1 cellular context compared by ENCODE assay signal in the genomic region with DNA sequence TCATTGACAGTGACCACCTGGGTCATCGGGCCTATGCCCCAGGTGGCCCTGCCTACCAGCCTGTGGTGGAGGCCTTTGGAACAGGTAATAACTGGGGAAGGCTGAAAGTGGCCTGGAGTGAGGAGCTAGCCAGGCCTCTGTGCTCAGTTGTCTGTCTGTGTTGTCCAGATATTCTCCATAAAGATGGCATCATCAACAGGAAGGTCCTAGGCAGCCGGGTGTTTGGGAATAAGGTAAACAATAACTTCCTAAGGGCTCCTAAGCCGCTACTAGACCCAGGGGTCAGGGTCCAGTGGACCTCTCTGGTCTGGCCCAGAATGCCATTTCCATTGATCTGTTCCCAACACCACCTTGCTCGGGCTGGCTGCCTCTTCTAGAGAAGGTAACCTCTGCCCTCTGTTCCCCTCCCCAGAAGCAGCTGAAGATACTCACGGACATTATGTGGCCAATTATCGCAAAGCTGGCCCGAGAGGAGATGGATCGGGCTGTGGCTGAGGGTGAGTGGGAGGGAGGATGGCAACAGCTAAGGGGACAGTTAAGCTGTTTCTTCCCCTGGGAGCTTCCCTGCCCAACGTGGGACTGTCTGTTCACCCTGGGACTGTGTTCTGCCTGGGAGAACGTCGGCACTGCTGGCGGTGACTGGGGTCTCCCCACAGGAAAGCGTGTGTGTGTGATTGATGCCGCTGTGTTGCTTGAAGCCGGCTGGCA.
TF ChIP-seq lines count a peak whose summit lies in the region.

No MANE protein-coding gene starts in this region.

TF ChIP-seq in HepG2, 621 proteins besides CTCF, POLR2A, EP300 and RAD21 (continued from another document and continues in another):
- TF ChIP-seq IRF9 (CRISPR knock-in tag; IDR thresholded peaks at IDR 0.05; ENCODE audit: borderline replicate concordance) (no peak), ZNF180 (CRISPR knock-in tag; IDR thresholded peaks at IDR 0.05; ENCODE audit: borderline replicate concordance, low read depth) (no peak), ZNF333 (CRISPR knock-in tag; IDR thresholded peaks at IDR 0.05; ENCODE audit: borderline replicate concordance) (no peak; the same call in 1 of the 2 replicates), BCL6 (CRISPR knock-in tag; IDR thresholded peaks at IDR 0.05) (peak; percentile 58; the same call in 1 of the 2 replicates), ZMYM3 (CRISPR knock-in tag; IDR thresholded peaks at IDR 0.05) (0 out of 2 replicates have a peak, but pooled peaks have one; percentile 26), ZGPAT (CRISPR knock-in tag; IDR thresholded peaks at IDR 0.05) (peak; percentile 84), MBNL3 (CRISPR knock-in tag; conservative IDR thresholded peaks at IDR 0.05) (no peak), ZSCAN5A (CRISPR knock-in tag; IDR thresholded peaks at IDR 0.05; ENCODE audit: borderline replicate concordance) (no peak), HHEX (CRISPR knock-in tag; IDR thresholded peaks at IDR 0.05) (no peak), ZNF562 (CRISPR knock-in tag; IDR thresholded peaks at IDR 0.05; ENCODE audit: borderline replicate concordance) (no peak), SATB2 (CRISPR knock-in tag; IDR thresholded peaks at IDR 0.05) (no peak), GRHL1 (CRISPR knock-in tag; conservative IDR thresholded peaks at IDR 0.05) (no peak), MTA3 (CRISPR knock-in tag; IDR thresholded peaks at IDR 0.05) (no peak), ZFAT (CRISPR knock-in tag; conservative IDR thresholded peaks at IDR 0.05) (no peak), FLYWCH1 (CRISPR knock-in tag; IDR thresholded peaks at IDR 0.05) (no peak), ZNF775 (CRISPR knock-in tag; IDR thresholded peaks at IDR 0.05; ENCODE audit: borderline replicate concordance) (no peak), ZNF839 (CRISPR knock-in tag; IDR thresholded peaks at IDR 0.05; ENCODE audit: borderline replicate concordance) (peak; percentile 60; the same call in 1 of the 2 replicates), ZNF7 (CRISPR knock-in tag; IDR thresholded peaks at IDR 0.05) (no peak), FOXP1 (IDR thresholded peaks at IDR 0.05) (0 out of 2 replicates have a peak, but pooled peaks have one; percentile 30), FOXP1 (CRISPR knock-in tag; IDR thresholded peaks at IDR 0.05) (peak; percentile 78), HNF4A (CRISPR knock-in tag; IDR thresholded peaks at IDR 0.05) (peak; percentile 96), ZNF576 (CRISPR knock-in tag; IDR thresholded peaks at IDR 0.05) (no peak), POLR2G (IDR thresholded peaks at IDR 0.05; ENCODE audit: low read depth, low read length) (peak; percentile 54), HMGA1 (CRISPR knock-in tag; conservative IDR thresholded peaks at IDR 0.05) (no peak), HDAC1 (CRISPR knock-in tag; IDR thresholded peaks at IDR 0.05) (peak; percentile 74), ZSCAN29 (CRISPR knock-in tag; conservative IDR thresholded peaks at IDR 0.05) (no peak), ZSCAN12 (CRISPR knock-in tag; IDR thresholded peaks at IDR 0.05) (no peak; the same call in 1 of the 2 replicates), ESRRA (CRISPR knock-in tag; IDR thresholded peaks at IDR 0.05; ENCODE audit: low read depth) (no peak; the same call in 1 of the 2 replicates), ZNF570 (CRISPR knock-in tag; IDR thresholded peaks at IDR 0.05; ENCODE audit: borderline replicate concordance) (no peak)
- TF ChIP-seq, protein P1, sequence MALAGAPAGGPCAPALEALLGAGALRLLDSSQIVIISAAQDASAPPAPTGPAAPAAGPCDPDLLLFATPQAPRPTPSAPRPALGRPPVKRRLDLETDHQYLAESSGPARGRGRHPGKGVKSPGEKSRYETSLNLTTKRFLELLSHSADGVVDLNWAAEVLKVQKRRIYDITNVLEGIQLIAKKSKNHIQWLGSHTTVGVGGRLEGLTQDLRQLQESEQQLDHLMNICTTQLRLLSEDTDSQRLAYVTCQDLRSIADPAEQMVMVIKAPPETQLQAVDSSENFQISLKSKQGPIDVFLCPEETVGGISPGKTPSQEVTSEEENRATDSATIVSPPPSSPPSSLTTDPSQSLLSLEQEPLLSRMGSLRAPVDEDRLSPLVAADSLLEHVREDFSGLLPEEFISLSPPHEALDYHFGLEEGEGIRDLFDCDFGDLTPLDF (CRISPR knock-in tag; IDR thresholded peaks at IDR 0.05) = no peak
- TF ChIP-seq, protein P2, sequence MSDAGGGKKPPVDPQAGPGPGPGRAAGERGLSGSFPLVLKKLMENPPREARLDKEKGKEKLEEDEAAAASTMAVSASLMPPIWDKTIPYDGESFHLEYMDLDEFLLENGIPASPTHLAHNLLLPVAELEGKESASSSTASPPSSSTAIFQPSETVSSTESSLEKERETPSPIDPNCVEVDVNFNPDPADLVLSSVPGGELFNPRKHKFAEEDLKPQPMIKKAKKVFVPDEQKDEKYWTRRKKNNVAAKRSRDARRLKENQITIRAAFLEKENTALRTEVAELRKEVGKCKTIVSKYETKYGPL (CRISPR knock-in tag; IDR thresholded peaks at IDR 0.05) = no peak
- TF ChIP-seq, protein P3, sequence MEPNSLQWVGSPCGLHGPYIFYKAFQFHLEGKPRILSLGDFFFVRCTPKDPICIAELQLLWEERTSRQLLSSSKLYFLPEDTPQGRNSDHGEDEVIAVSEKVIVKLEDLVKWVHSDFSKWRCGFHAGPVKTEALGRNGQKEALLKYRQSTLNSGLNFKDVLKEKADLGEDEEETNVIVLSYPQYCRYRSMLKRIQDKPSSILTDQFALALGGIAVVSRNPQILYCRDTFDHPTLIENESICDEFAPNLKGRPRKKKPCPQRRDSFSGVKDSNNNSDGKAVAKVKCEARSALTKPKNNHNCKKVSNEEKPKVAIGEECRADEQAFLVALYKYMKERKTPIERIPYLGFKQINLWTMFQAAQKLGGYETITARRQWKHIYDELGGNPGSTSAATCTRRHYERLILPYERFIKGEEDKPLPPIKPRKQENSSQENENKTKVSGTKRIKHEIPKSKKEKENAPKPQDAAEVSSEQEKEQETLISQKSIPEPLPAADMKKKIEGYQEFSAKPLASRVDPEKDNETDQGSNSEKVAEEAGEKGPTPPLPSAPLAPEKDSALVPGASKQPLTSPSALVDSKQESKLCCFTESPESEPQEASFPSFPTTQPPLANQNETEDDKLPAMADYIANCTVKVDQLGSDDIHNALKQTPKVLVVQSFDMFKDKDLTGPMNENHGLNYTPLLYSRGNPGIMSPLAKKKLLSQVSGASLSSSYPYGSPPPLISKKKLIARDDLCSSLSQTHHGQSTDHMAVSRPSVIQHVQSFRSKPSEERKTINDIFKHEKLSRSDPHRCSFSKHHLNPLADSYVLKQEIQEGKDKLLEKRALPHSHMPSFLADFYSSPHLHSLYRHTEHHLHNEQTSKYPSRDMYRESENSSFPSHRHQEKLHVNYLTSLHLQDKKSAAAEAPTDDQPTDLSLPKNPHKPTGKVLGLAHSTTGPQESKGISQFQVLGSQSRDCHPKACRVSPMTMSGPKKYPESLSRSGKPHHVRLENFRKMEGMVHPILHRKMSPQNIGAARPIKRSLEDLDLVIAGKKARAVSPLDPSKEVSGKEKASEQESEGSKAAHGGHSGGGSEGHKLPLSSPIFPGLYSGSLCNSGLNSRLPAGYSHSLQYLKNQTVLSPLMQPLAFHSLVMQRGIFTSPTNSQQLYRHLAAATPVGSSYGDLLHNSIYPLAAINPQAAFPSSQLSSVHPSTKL (CRISPR knock-in tag; IDR thresholded peaks at IDR 0.05) = peak; percentile 91
- TF ChIP-seq, protein P4, sequence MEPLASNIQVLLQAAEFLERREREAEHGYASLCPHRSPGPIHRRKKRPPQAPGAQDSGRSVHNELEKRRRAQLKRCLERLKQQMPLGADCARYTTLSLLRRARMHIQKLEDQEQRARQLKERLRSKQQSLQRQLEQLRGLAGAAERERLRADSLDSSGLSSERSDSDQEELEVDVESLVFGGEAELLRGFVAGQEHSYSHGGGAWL (CRISPR knock-in tag; IDR thresholded peaks at IDR 0.05) = no peak
- TF ChIP-seq, protein P5, sequence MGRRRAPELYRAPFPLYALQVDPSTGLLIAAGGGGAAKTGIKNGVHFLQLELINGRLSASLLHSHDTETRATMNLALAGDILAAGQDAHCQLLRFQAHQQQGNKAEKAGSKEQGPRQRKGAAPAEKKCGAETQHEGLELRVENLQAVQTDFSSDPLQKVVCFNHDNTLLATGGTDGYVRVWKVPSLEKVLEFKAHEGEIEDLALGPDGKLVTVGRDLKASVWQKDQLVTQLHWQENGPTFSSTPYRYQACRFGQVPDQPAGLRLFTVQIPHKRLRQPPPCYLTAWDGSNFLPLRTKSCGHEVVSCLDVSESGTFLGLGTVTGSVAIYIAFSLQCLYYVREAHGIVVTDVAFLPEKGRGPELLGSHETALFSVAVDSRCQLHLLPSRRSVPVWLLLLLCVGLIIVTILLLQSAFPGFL (CRISPR knock-in tag; IDR thresholded peaks at IDR 0.05) = no peak
- TF ChIP-seq, protein P6, sequence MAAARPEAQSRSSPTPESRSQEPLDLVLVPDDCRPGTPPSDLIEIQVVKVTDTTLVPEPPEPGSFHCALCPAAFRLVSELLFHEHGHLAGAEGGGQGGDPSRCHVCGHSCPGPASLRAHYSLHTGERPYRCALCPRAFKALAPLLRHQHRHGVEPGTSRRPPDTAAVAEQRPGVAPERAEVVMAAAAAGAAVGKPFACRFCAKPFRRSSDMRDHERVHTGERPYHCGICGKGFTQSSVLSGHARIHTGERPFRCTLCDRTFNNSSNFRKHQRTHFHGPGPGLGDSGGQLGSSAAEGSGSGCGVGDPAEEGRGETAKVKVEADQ (CRISPR knock-in tag; IDR thresholded peaks at IDR 0.05; ENCODE audit: borderline replicate concordance) = 0 out of 2 replicates have a peak, but pooled peaks have one; percentile 62
- TF ChIP-seq, protein P7, sequence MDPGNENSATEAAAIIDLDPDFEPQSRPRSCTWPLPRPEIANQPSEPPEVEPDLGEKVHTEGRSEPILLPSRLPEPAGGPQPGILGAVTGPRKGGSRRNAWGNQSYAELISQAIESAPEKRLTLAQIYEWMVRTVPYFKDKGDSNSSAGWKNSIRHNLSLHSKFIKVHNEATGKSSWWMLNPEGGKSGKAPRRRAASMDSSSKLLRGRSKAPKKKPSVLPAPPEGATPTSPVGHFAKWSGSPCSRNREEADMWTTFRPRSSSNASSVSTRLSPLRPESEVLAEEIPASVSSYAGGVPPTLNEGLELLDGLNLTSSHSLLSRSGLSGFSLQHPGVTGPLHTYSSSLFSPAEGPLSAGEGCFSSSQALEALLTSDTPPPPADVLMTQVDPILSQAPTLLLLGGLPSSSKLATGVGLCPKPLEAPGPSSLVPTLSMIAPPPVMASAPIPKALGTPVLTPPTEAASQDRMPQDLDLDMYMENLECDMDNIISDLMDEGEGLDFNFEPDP (CRISPR knock-in tag; conservative IDR thresholded peaks at IDR 0.05) = no peak
- TF ChIP-seq, protein P8, sequence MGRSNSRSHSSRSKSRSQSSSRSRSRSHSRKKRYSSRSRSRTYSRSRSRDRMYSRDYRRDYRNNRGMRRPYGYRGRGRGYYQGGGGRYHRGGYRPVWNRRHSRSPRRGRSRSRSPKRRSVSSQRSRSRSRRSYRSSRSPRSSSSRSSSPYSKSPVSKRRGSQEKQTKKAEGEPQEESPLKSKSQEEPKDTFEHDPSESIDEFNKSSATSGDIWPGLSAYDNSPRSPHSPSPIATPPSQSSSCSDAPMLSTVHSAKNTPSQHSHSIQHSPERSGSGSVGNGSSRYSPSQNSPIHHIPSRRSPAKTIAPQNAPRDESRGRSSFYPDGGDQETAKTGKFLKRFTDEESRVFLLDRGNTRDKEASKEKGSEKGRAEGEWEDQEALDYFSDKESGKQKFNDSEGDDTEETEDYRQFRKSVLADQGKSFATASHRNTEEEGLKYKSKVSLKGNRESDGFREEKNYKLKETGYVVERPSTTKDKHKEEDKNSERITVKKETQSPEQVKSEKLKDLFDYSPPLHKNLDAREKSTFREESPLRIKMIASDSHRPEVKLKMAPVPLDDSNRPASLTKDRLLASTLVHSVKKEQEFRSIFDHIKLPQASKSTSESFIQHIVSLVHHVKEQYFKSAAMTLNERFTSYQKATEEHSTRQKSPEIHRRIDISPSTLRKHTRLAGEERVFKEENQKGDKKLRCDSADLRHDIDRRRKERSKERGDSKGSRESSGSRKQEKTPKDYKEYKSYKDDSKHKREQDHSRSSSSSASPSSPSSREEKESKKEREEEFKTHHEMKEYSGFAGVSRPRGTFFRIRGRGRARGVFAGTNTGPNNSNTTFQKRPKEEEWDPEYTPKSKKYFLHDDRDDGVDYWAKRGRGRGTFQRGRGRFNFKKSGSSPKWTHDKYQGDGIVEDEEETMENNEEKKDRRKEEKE (IDR thresholded peaks at IDR 0.05) = no peak
